ENCODE assay signal across 25 cellular contexts in the genomic region with DNA sequence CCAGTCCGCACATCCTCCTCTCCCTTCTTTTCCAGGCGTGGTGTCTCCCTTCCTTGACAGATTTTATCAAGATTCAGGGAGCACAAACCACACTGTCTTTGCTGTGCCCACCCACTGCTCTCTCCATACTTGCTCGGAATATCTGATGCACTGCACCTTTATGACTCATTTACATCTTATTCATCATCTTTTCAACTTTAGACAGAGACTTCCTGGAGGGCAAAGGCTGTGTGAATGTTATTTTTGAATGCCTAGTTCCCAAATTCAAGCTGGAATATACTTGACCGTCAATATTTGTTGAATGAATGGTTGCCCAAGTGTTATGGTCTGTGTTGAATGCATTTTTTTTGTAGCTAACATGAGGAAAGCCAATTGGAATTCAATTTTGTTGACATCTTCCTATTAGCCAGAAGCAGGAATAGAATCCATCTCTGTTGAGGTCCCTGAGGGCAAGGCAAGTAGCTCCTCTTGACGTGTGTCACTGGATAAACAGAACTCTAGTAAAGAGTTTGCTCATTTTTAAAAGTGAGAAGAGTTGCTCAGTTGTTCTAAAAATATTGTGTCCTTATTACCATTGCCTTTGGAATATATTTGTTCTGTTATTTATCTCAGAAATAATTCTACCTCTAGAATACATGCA.
DNase-seq lines count a peak whose midpoint lies in the region; ATAC-seq and TF ChIP-seq lines count a peak whose summit lies in the region.
"Had no signal": no experiment of that assay in that cellular context is flagged by ENCODE, and none has a peak within 500 bp of the region (broad histone marks: within the 10 kb centered on the region; RNA-seq: fewer than 3 reads in every experiment).

No MANE protein-coding gene starts in this region.

- H3K4me1 Mint-ChIP-seq in stimulated activated effector memory CD8-positive, alpha-beta T cell treated with anti-CD3 and anti-CD28 coated beads, Interleukin-12 subunit alpha, Interleukin-12 subunit beta, amount 100 ng/mL, for 72 hours, result peaks cover 8% of the 10 kb centered on the region
- H3K4me1 Mint-ChIP-seq in neural progenitor cell, result peaks cover 21% of the 10 kb centered on the region
- H3K4me1 Mint-ChIP-seq: CD8-positive, alpha-beta memory T cell; central memory CD8-positive, alpha-beta T cell had no signal

- H2AFZ ChIP-seq in neural progenitor cell (replicated peaks), result no peak overlapping the region

- H3K9ac ChIP-seq in neural progenitor cell, result no peak overlapping the region

- H3K36me3 Mint-ChIP-seq in stimulated activated effector memory CD8-positive, alpha-beta T cell treated with anti-CD3 and anti-CD28 coated beads, Interleukin-12 subunit alpha, Interleukin-12 subunit beta, amount 100 ng/mL, for 72 hours, result no peaks in the 10 kb centered on the region
- no peaks in the 10 kb centered on the region for H3K36me3 Mint-ChIP-seq in neural progenitor cell
- H3K36me3 Mint-ChIP-seq: CD8-positive, alpha-beta memory T cell; WTC11 had no signal

- no peaks in the 10 kb centered on the region for H3F3A ChIP-seq in neural progenitor cell (ENCODE audit: low read depth)

- no peak overlapping the region for H3K27ac ChIP-seq in neural progenitor cell
- H3K27ac ChIP-seq: 22Rv1, dorsolateral prefrontal cortex, heart right ventricle, left ventricle myocardium inferior, prostate gland had no signal

- no peaks in the 10 kb centered on the region for H3K27me3 ChIP-seq in neural progenitor cell
- H3K27me3 ChIP-seq: dorsolateral prefrontal cortex, heart right ventricle had no signal

- no peak overlapping the region for H3K4me3 Mint-ChIP-seq in stimulated activated effector memory CD8-positive, alpha-beta T cell treated with anti-CD3 and anti-CD28 coated beads, Interleukin-12 subunit alpha, Interleukin-12 subunit beta, amount 100 ng/mL, for 72 hours
- H3K4me3 Mint-ChIP-seq in neural progenitor cell, result no peak overlapping the region
- H3K4me3 Mint-ChIP-seq: CD8-positive, alpha-beta memory T cell; central memory CD8-positive, alpha-beta T cell; WTC11 had no signal

- peaks cover 13% of the 10 kb centered on the region for H3K4me1 ChIP-seq in neural progenitor cell
- H3K4me1 ChIP-seq: HAP-1, prostate gland had no signal

- H3K4me3 ChIP-seq in epithelial cell of esophagus (ENCODE audit: low read length), result no peak overlapping the region
- no peak overlapping the region for H3K4me3 ChIP-seq in neural progenitor cell
- H3K4me3 ChIP-seq: dorsolateral prefrontal cortex, HAP-1, heart right ventricle, left ventricle myocardium inferior, prostate gland had no signal

- peaks cover 10% of the 10 kb centered on the region for H3K27me3 Mint-ChIP-seq in neural progenitor cell (ENCODE audit: insufficient read depth, low read depth)
- H3K27me3 Mint-ChIP-seq: CD8-positive, alpha-beta memory T cell; central memory CD8-positive, alpha-beta T cell had no signal

- H3K27ac Mint-ChIP-seq in stimulated activated effector memory CD8-positive, alpha-beta T cell treated with anti-CD3 and anti-CD28 coated beads, Interleukin-12 subunit alpha, Interleukin-12 subunit beta, amount 100 ng/mL, for 72 hours, result peak overlapping the region; percentile 7
- H3K27ac Mint-ChIP-seq in neural progenitor cell, result no peak overlapping the region
- H3K27ac Mint-ChIP-seq: CD8-positive, alpha-beta memory T cell; WTC11 had no signal

- H3K9me3 Mint-ChIP-seq in stimulated activated effector memory CD8-positive, alpha-beta T cell treated with anti-CD3 and anti-CD28 coated beads, Interleukin-12 subunit alpha, Interleukin-12 subunit beta, amount 100 ng/mL, for 72 hours, result no peaks in the 10 kb centered on the region
- H3K9me3 Mint-ChIP-seq in neural progenitor cell, result peaks cover 2% of the 10 kb centered on the region
- H3K9me3 Mint-ChIP-seq: CD8-positive, alpha-beta memory T cell; central memory CD8-positive, alpha-beta T cell had no signal

- peak; percentile 6 for DNase-seq in SIG-M5 treated with dmso at 0.1 percent for 504 hours (lab: John Stamatoyannopoulos, UW; ENCODE audit: unreplicated experiment)
- no peak for DNase-seq in SIG-M5 (lab: John Stamatoyannopoulos, UW)
- peak; percentile 19 for DNase-seq in stimulated activated CD4-positive, alpha-beta T cell treated with anti-CD3 and anti-CD28 coated beads, Interleukin-1b, Interleukin-23, amount 100 ng/mL, for 48 hours
- DNase-seq in stimulated activated CD4-positive, alpha-beta T cell treated with anti-CD3 and anti-CD28 coated beads, Interleukin-2, amount 100 ng/mL, for 24 hours, result no peak
- peak; percentile 57 for DNase-seq in epithelial cell of esophagus (ENCODE audit: low read depth)
- no peak for DNase-seq in stimulated activated effector memory CD8-positive, alpha-beta T cell treated with anti-CD3 and anti-CD28 coated beads, Interleukin-12 subunit alpha, Interleukin-12 subunit beta, amount 100 ng/mL, for 72 hours (ENCODE audit: low spot score in 2 of 2)
- DNase-seq in neural progenitor cell (ENCODE audit: low spot score), result no peak
- DNase-seq: activated effector memory CD4-positive, alpha-beta T cell treated with Interleukin-2 at 50 U/mL for 16 hours; AML-193; anterior cingulate cortex; CD8-positive, alpha-beta memory T cell; DMS53; dorsolateral prefrontal cortex; heart right ventricle; left ventricle myocardium inferior; NCI-H146; stimulated activated CD4-positive, alpha-beta T cell treated with anti-CD3 and anti-CD28 coated beads, Interleukin-2, amount 100 ng/mL, for 48 hours; T-helper 9 cell; trophoblast cell had no signal

- H3K79me2 ChIP-seq in neural progenitor cell (ENCODE audit: low read depth), result no peaks in the 10 kb centered on the region

- no peak overlapping the region for H3K4me2 ChIP-seq in neural progenitor cell

- H4K20me1 ChIP-seq in neural progenitor cell (ENCODE audit: low read depth), result no peaks in the 10 kb centered on the region

- no peak for TF ChIP-seq CTCF in epithelial cell of esophagus (IDR thresholded peaks at IDR 0.05; ENCODE audit: insufficient read depth, low read depth, low read length, missing control alignments)
- TF ChIP-seq CTCF in neural progenitor cell (IDR thresholded peaks at IDR 0.05), result no peak

- no peaks in the 10 kb centered on the region for H3K36me3 ChIP-seq in neural progenitor cell
- H3K36me3 ChIP-seq: HAP-1, heart right ventricle, left ventricle myocardium inferior, prostate gland had no signal

- H3K9me3 ChIP-seq in neural progenitor cell (ENCODE audit: low read depth), result no peaks in the 10 kb centered on the region
- H3K9me3 ChIP-seq: HAP-1, heart right ventricle, left ventricle myocardium inferior, prostate gland had no signal

- peak; percentile 75 for ATAC-seq in stimulated activated effector memory CD8-positive, alpha-beta T cell treated with anti-CD3 and anti-CD28 coated beads, Interleukin-12 subunit alpha, Interleukin-12 subunit beta, amount 100 ng/mL, for 72 hours
- no peak for ATAC-seq in GM19467 (IDR thresholded peaks at IDR 0.05; ENCODE audit: unreplicated experiment)
- ATAC-seq: heart right ventricle, WTC11 had no signal

Comparison
In these comparisons a context has a peak if more than half of its experiments do, and no peak if none do; other contexts are left out.
1. DNase-seq: peak in SIG-M5 treated with dmso at 0.1 percent for 504 hours (single experiment), stimulated activated CD4-positive, alpha-beta T cell treated with anti-CD3 and anti-CD28 coated beads, Interleukin-1b, Interleukin-23, amount 100 ng/mL, for 48 hours (single experiment) and epithelial cell of esophagus (single experiment); none in SIG-M5 (single experiment), stimulated activated CD4-positive, alpha-beta T cell treated with anti-CD3 and anti-CD28 coated beads, Interleukin-2, amount 100 ng/mL, for 24 hours (0 of 2), stimulated activated effector memory CD8-positive, alpha-beta T cell treated with anti-CD3 and anti-CD28 coated beads, Interleukin-12 subunit alpha, Interleukin-12 subunit beta, amount 100 ng/mL, for 72 hours (0 of 2) and neural progenitor cell (single experiment).